In genomic region chr9:110443878-110444245, GRCh38 we compare ENCODE assay signal across 20 cellular contexts.
DNase-seq lines count a peak whose midpoint lies in the region; ATAC-seq and TF ChIP-seq lines count a peak whose summit lies in the region.
"Had no signal": no experiment of that assay in that cellular context is flagged by ENCODE, and none has a peak within 500 bp of the region (broad histone marks: within the 10 kb centered on the region; RNA-seq: fewer than 3 reads in every experiment).

No MANE protein-coding gene starts in this region.

- TF ChIP-seq CTCF in fibroblast of villous mesenchyme (IDR thresholded peaks at IDR 0.05; ENCODE audit: insufficient read depth, low read depth, low read length) (no peak), GM10248 (IDR thresholded peaks at IDR 0.05; ENCODE audit: control extremely low read depth, extremely low read depth, low read depth, missing control alignments) (no peak)

- peak; percentile 28 for DNase-seq in DMS 273 (lab: John Stamatoyannopoulos, UW; ENCODE audit: unreplicated experiment)
- DNase-seq in DMS 273 treated with DMSO at 0.1 percent for 48 hours (lab: John Stamatoyannopoulos, UW), result no peak
- DNase-seq in adipocyte (ENCODE audit: low read depth), result peak; percentile 81
- peak; percentile 64 for DNase-seq in fibroblast of villous mesenchyme (ENCODE audit: low read depth)
- DNase-seq in GM19240 (ENCODE audit: insufficient read length, low spot score), result no peak
- no peak for DNase-seq in GM10248 (ENCODE audit: extremely low spot score)
- DNase-seq: activated CD4-positive, alpha-beta memory T cell treated with anti-CD3 and anti-CD28 coated beads, Interleukin-2, amount 10 ng/mL, durations not matched to agents 7 days and 5 days; activated naive CD8-positive, alpha-beta T cell treated with anti-CD3 and anti-CD28 coated beads, Interleukin-2, amount 10 ng/mL, durations not matched to agents 7 days and 5 days; CD8-positive, alpha-beta T cell; effector memory CD8-positive, alpha-beta T cell; immature natural killer cell; MM.1S; naive thymus-derived CD8-positive, alpha-beta T cell; NCI-H187 treated with DMSO at 0.1 percent for 48 hours; T-cell; thyroid gland had no signal

- H3K4me1 ChIP-seq in adipocyte (ENCODE audit: control insufficient read depth, insufficient read depth, low read length) (peaks cover 57% of the 10 kb centered on the region), subcutaneous abdominal adipose tissue (ENCODE audit: control insufficient read depth in 5 of 5, insufficient read depth in 5 of 5, low read length in 5 of 5) (peaks cover 0 to 12% (median 0%) of the 10 kb centered on the region in 5 donors)
- H3K4me1 ChIP-seq: thyroid gland had no signal

- CTCF ChIA-PET in GM10248 (lab: Yijun Ruan, JAX), result no interaction called here

- POLR2A ChIA-PET in GM10248 (lab: Yijun Ruan, JAX), result no interaction called here

- H3K36me3 ChIP-seq in adipocyte (ENCODE audit: control insufficient read depth, insufficient read depth, low read length, severe bottlenecking) (peaks cover 82% of the 10 kb centered on the region), subcutaneous abdominal adipose tissue (ENCODE audit: control insufficient read depth in 5 of 5, insufficient read depth in 5 of 5, low read length in 5 of 5) (peaks cover 15 to 44% (median 37%) of the 10 kb centered on the region in 5 donors)
- H3K36me3 ChIP-seq: thyroid gland had no signal

- peak overlapping the region; percentile 80 for H3K9ac ChIP-seq in adipocyte (ENCODE audit: low read length)
- H3K9ac ChIP-seq in subcutaneous abdominal adipose tissue (ENCODE audit: low read length in 5 of 5), result no peak overlapping the region

- H3K4me3 ChIP-seq in adipocyte (ENCODE audit: low read length), result peak overlapping the region; percentile 35
- no peak overlapping the region for H3K4me3 ChIP-seq in fibroblast of villous mesenchyme (ENCODE audit: low read depth, low read length)
- H3K4me3 ChIP-seq in subcutaneous abdominal adipose tissue (ENCODE audit: low read depth in 1 of 5, low read length in 5 of 5), result no peak overlapping the region
- H3K4me3 ChIP-seq: thyroid gland had no signal

- H3K9me3 ChIP-seq in adipocyte (ENCODE audit: control insufficient read depth, low read length) (peaks cover 20% of the 10 kb centered on the region), subcutaneous abdominal adipose tissue (ENCODE audit: control insufficient read depth in 5 of 5, low read length in 5 of 5) (peaks cover 0 to 3% (median 0%) of the 10 kb centered on the region in 5 donors)
- H3K9me3 ChIP-seq: thyroid gland had no signal

- peak overlapping the region; percentile 31 for H3K27ac ChIP-seq in subcutaneous abdominal adipose tissue (ENCODE audit: low read depth, low read length)
- H3K27ac ChIP-seq: 22Rv1, thyroid gland, VCaP had no signal

- no peak for ATAC-seq in GM19397 (IDR thresholded peaks at IDR 0.05; ENCODE audit: unreplicated experiment)
- ATAC-seq: CD8-positive, alpha-beta T cell; effector memory CD8-positive, alpha-beta T cell; naive thymus-derived CD8-positive, alpha-beta T cell; T-cell had no signal

- H3K27me3 ChIP-seq in adipocyte (replicated peaks; ENCODE audit: control insufficient read depth, insufficient read depth, low read length) (no peaks in the 10 kb centered on the region), subcutaneous abdominal adipose tissue (ENCODE audit: control insufficient read depth in 5 of 5, insufficient read depth in 4 of 5, low read length in 5 of 5) (no peaks in the 10 kb centered on the region)
- H3K27me3 ChIP-seq: thyroid gland had no signal

Comparison
In these comparisons a context has a peak if more than half of its experiments do, and no peak if none do; other contexts are left out.
1. DNase-seq: peak in DMS 273 (single experiment), adipocyte (single experiment) and fibroblast of villous mesenchyme (single experiment); none in DMS 273 treated with DMSO at 0.1 percent for 48 hours (single experiment), GM19240 (single experiment) and GM10248 (single experiment).